15 cellular contexts compared by ENCODE assay signal in the genomic region with DNA sequence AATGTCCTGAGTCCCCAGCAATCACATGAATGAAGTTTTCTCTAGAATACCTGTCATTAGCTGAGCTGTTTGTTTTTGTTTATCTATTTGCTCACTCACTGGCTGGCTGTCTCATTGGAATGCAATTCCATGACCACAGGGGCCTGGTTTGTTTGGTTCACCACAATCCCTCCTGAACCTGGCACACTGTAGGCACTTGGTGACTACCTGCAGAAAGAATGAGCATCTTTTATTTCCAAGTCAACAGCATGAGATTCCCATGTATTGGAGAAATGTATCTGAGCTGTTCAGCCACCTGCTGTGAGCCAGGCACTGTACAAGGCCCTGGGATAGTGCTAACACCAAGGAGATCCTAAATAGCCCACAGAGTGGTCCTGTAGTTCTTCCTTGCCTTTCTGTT.
"Had no signal": no experiment of that assay in that cellular context is flagged by ENCODE, and none has a peak within 500 bp of the region (broad histone marks: within the 10 kb centered on the region; RNA-seq: fewer than 3 reads in every experiment).

No MANE protein-coding gene starts in this region.

- H3K4me3 ChIP-seq: gastroesophageal sphincter, neural progenitor cell, prostate gland, right atrium auricular region, tibial artery had no signal

- ATAC-seq: gastroesophageal sphincter; naive thymus-derived CD4-positive, alpha-beta T cell; stimulated activated naive CD8-positive, alpha-beta T cell treated with anti-CD3 and anti-CD28 coated beads, Interleukin-15, Interleukin-2, amounts not matched to agents 100 U/mL and 50 U/mL, for 24 hours had no signal

- H3K9ac ChIP-seq: neural progenitor cell had no signal

- H3K27ac ChIP-seq: gastroesophageal sphincter, neural progenitor cell, prostate gland, right atrium auricular region, tibial artery had no signal

- H2AFZ ChIP-seq: neural progenitor cell had no signal

- H3K27ac Mint-ChIP-seq: activated naive CD8-positive, alpha-beta T cell; neural progenitor cell had no signal

- H3K4me1 Mint-ChIP-seq: neural progenitor cell had no signal

- H3K9me3 Mint-ChIP-seq: central memory CD8-positive, alpha-beta T cell; immature natural killer cell; neural progenitor cell had no signal

- H3K4me3 Mint-ChIP-seq: activated naive CD8-positive, alpha-beta T cell; central memory CD8-positive, alpha-beta T cell; immature natural killer cell; naive thymus-derived CD4-positive, alpha-beta T cell; neural progenitor cell had no signal

- H3K27me3 ChIP-seq: gastroesophageal sphincter, neural progenitor cell, right atrium auricular region, tibial artery had no signal

- H3K4me2 ChIP-seq: neural progenitor cell had no signal

- H3K27me3 Mint-ChIP-seq: activated naive CD8-positive, alpha-beta T cell; central memory CD8-positive, alpha-beta T cell; naive thymus-derived CD4-positive, alpha-beta T cell had no signal

- H3K36me3 ChIP-seq: neural progenitor cell, prostate gland had no signal

- H3K4me1 ChIP-seq: gastroesophageal sphincter, prostate gland, right atrium auricular region, tibial artery had no signal

- H3K9me3 ChIP-seq: gastroesophageal sphincter, prostate gland, right atrium auricular region, tibial artery had no signal

- DNase-seq: activated CD4-positive, alpha-beta T cell treated with anti-CD3 and anti-CD28 coated beads, Interleukin-2, amount 50 U/mL, for 48 hours; amniotic stem cell; cortex of kidney; immature natural killer cell; mesenchymal stem cell; naive thymus-derived CD4-positive, alpha-beta T cell; stimulated activated naive CD8-positive, alpha-beta T cell treated with anti-CD3 and anti-CD28 coated beads, Interleukin-15, Interleukin-2, amounts not matched to agents 100 U/mL and 50 U/mL, for 24 hours; substantia nigra; tibial artery had no signal
